ENCODE assay signal across 23 cellular contexts in the genomic region with DNA sequence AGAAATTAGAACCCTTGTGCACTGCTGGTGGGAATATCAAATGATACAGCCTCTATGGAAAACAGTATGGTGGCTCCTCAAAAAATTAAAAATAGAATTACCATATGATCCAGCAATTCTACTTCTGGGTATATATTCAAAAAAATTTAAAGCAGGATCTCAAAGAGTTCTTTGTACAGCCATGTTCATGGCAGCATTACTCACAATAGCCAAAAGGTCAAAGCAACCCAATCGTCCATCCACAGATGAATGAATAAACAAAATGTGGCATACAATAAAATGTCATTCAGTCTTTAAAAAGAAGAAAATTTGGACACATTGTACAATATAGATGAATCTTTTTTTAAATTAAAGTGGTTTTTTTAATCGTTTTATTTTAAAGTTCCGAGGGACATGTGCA. TPM values are rescaled to one million over a fixed set of nuclear protein-coding genes. Genes with fewer than 3 reads are reported as not detected.
DNase-seq lines count a peak whose midpoint lies in the region; ATAC-seq and TF ChIP-seq lines count a peak whose summit lies in the region.
"Had no signal": no experiment of that assay in that cellular context is flagged by ENCODE, and none has a peak within 500 bp of the region (broad histone marks: within the 10 kb centered on the region; RNA-seq: fewer than 3 reads in every experiment).

No MANE protein-coding gene starts in this region.

- peaks cover 16% of the 10 kb centered on the region for H3K4me1 Mint-ChIP-seq in neural progenitor cell
- H3K4me1 Mint-ChIP-seq: CD14-positive monocyte; CD4-positive, alpha-beta memory T cell; CD4-positive, CD25-positive, alpha-beta regulatory T cell; CD8-positive, alpha-beta memory T cell had no signal

- in situ Hi-C loops in SK-MEL-5 (cut with HindIII; ENCODE audit: low pct_unique_long_range_greater_than_20kb, low sequenced_read_pairs), result no loop called here

- no peak overlapping the region for H3K27ac Mint-ChIP-seq in neural progenitor cell
- H3K27ac Mint-ChIP-seq: CD14-positive monocyte; CD4-positive, alpha-beta memory T cell; CD4-positive, CD25-positive, alpha-beta regulatory T cell; CD8-positive, alpha-beta memory T cell had no signal

- no peak overlapping the region for H3K4me2 ChIP-seq in neural progenitor cell
- H3K4me2 ChIP-seq: BLaER1 had no signal

- no peak overlapping the region for H3K4me3 Mint-ChIP-seq in neural progenitor cell
- H3K4me3 Mint-ChIP-seq: CD14-positive monocyte; CD4-positive, alpha-beta memory T cell; CD4-positive, CD25-positive, alpha-beta regulatory T cell; CD8-positive, alpha-beta memory T cell had no signal

- peaks cover 2% of the 10 kb centered on the region for H3K27me3 Mint-ChIP-seq in neural progenitor cell (ENCODE audit: insufficient read depth, low read depth)
- H3K27me3 Mint-ChIP-seq: CD4-positive, CD25-positive, alpha-beta regulatory T cell had no signal

- no peak for ATAC-seq in GM18907 (IDR thresholded peaks at IDR 0.05; ENCODE audit: unreplicated experiment)

- no peak overlapping the region for H3K4me3 ChIP-seq in neural progenitor cell
- H3K4me3 ChIP-seq: BLaER1 had no signal

- H3K9ac ChIP-seq in neural progenitor cell, result no peak overlapping the region
- H3K9ac ChIP-seq: BLaER1 had no signal

- no peaks in the 10 kb centered on the region for H3K9me3 Mint-ChIP-seq in neural progenitor cell
- H3K9me3 Mint-ChIP-seq: CD14-positive monocyte had no signal

- no peaks in the 10 kb centered on the region for H3K9me3 ChIP-seq in neural progenitor cell (ENCODE audit: low read depth)
- H3K9me3 ChIP-seq: BE2C, BLaER1 had no signal

- no peaks in the 10 kb centered on the region for H3K27me3 ChIP-seq in neural progenitor cell
- H3K27me3 ChIP-seq: BE2C, BLaER1 had no signal

- H3K36me3 Mint-ChIP-seq in neural progenitor cell, result no peaks in the 10 kb centered on the region
- H3K36me3 Mint-ChIP-seq: CD14-positive monocyte; CD4-positive, alpha-beta memory T cell; CD4-positive, CD25-positive, alpha-beta regulatory T cell; CD8-positive, alpha-beta memory T cell had no signal

- H3F3A ChIP-seq in neural progenitor cell (ENCODE audit: low read depth), result no peaks in the 10 kb centered on the region

- H3K4me1 ChIP-seq in neural progenitor cell, result no peaks in the 10 kb centered on the region
- H3K4me1 ChIP-seq: BE2C had no signal

- no peak for TF ChIP-seq CTCF in neural progenitor cell (IDR thresholded peaks at IDR 0.05)

- no peaks in the 10 kb centered on the region for H3K36me3 ChIP-seq in neural progenitor cell
- H3K36me3 ChIP-seq: BE2C, BLaER1 had no signal

- H3K27ac ChIP-seq in neural progenitor cell, result no peak overlapping the region
- H3K27ac ChIP-seq: BLaER1 had no signal

- H3K79me2 ChIP-seq in neural progenitor cell (ENCODE audit: low read depth), result no peaks in the 10 kb centered on the region

- H4K20me1 ChIP-seq in neural progenitor cell (ENCODE audit: low read depth), result no peaks in the 10 kb centered on the region
- H4K20me1 ChIP-seq: BLaER1 had no signal

- no peak overlapping the region for H2AFZ ChIP-seq in neural progenitor cell (replicated peaks)

- DNase-seq in NCI-H526 treated with DMSO at 0.1 percent for 48 hours (lab: John Stamatoyannopoulos, UW), result peak; percentile 35
- DNase-seq in SK-MEL-5 (ENCODE audit: low read depth, low spot score), result peak; percentile 60
- no peak for DNase-seq in neural progenitor cell (ENCODE audit: low spot score)
- DNase-seq in RKO (ENCODE audit: low spot score), result no peak
- DNase-seq: 8988T; ACHN; BE2C; C1 segment of cervical spinal cord; CD4-positive, alpha-beta memory T cell; CD4-positive, CD25-positive, alpha-beta regulatory T cell; CD8-positive, alpha-beta memory T cell; COR-L47; DMS 273 treated with DMSO at 0.1 percent for 48 hours; DMS153; DND-41; EL; GDM1 had no signal

RNA-seq across cellular contexts. Expression of gene ERG, which starts 36.3 kb away (rescaled TPM):
- total RNA-seq in SK-MEL-5 (2014; rRNA removed; shearing (Covaris generic)), result not detected in 2 replicates
- not detected in 2 replicates for polyA plus RNA-seq in SK-MEL-5 (2015; cell fraction: cytosol; rRNA removed)
- polyA plus RNA-seq in SK-MEL-5 (2015; cell fraction: nucleus; rRNA removed), result not detected in 2 replicates
- 0.09 TPM in 1 of 2 replicates, not detected in the other for total RNA-seq in neural progenitor cell (ENCODE audit: low replicate concordance)
- total RNA-seq: A673; CD4-positive, alpha-beta memory T cell; CD8-positive, alpha-beta memory T cell; G401 had no signal
- polyA plus RNA-seq: AG04450; CD4-positive, alpha-beta memory T cell; CD4-positive, CD25-positive, alpha-beta regulatory T cell; CD8-positive, alpha-beta memory T cell had no signal

Comparison
In these comparisons a context has a peak if more than half of its experiments do, and no peak if none do; other contexts are left out.
1. DNase-seq: peak in NCI-H526 treated with DMSO at 0.1 percent for 48 hours (single experiment) and SK-MEL-5 (single experiment); none in neural progenitor cell (single experiment) and RKO (single experiment).